In the genomic region with DNA sequence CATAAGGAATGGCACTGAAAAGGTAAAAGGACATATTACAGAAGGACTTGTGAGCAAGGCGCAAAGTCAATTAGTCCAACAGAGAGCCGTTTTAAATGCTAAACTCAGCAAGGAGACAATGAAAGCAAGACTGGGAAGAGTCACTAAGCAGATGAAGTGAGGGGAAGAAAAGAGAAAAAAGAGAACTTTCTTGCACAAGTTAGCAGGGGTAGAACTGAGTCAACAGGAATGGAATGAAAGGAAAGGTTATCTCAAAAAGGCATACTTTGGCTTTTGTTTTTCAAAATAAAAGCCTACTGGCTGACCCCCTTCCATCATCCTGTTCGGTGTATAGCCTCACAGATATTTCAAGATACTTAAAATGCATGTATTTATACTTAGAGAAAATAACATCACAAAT, we compare ENCODE assay signal across 17 cellular contexts.
DNase-seq lines count a peak whose midpoint lies in the region; ATAC-seq, FAIRE-seq and TF ChIP-seq lines count a peak whose summit lies in the region.
"Had no signal": no experiment of that assay in that cellular context is flagged by ENCODE, and none has a peak within 500 bp of the region (broad histone marks: within the 10 kb centered on the region; RNA-seq: fewer than 3 reads in every experiment).

No MANE protein-coding gene starts in this region.

- CTCF ChIA-PET in IMR-90 (lab: Yijun Ruan, JAX) = no interaction called here

- H4K91ac ChIP-seq in IMR-90 (ENCODE audit: insufficient read depth, low read depth, low read length) = peak overlapping the region; percentile 71

- peak overlapping the region; percentile 98; the same call in 1 of the 2 replicates for H4K5ac ChIP-seq in IMR-90 (ENCODE audit: low read depth, low read length)

- H3K4me3 ChIP-seq in IMR-90 (ENCODE audit: insufficient read depth, low read depth, low read length) (peak overlapping the region; percentile 16; the same call in 1 of the 2 replicates), astrocyte of the spinal cord (ENCODE audit: low read depth, low read length) (no peak overlapping the region), keratinocyte (ENCODE audit: control insufficient read depth in 2 of 3, extremely low read depth in 1 of 3, insufficient read depth in 2 of 3, low read depth in 1 of 3, low read length in 3 of 3) (no peak overlapping the region)
- H3K4me3 ChIP-seq: BLaER1, cardiac muscle cell, vagina had no signal

- intact Hi-C loops in IMR-90 (cut with micrococcal nuclease) = loop anchor here (1.0 kb wide), 1 partner anchor 37 kb away; no protein-coding TSS in a partner anchor

- dilution Hi-C loops in IMR-90 (cut with HindIII; ENCODE audit: low sequenced_read_pairs, unreplicated experiment) (no loop called here), keratinocyte (cut with MboI; ENCODE audit: extremely low pct_ligation_motif_present, low sequenced_read_pairs) (no loop called here)

- H2AK9ac ChIP-seq in IMR-90 (replicated peaks; ENCODE audit: low read depth, low read length, poor library complexity) = no peak overlapping the region

- H3K27me3 ChIP-seq in IMR-90 (ENCODE audit: control insufficient read depth, insufficient read depth, low read length) (no peaks in the 10 kb centered on the region), keratinocyte (ENCODE audit: control insufficient read depth, extremely low read depth, insufficient read depth, low read length) (no peaks in the 10 kb centered on the region)
- H3K27me3 ChIP-seq: BLaER1, cardiac muscle cell, vagina had no signal

- peak overlapping the region; percentile 97 for H2BK120ac ChIP-seq in IMR-90 (ENCODE audit: low read depth, low read length)

- H3K9me1 ChIP-seq in IMR-90 (ENCODE audit: insufficient read depth, low read length) (peaks cover 18% of the 10 kb centered on the region), keratinocyte (ENCODE audit: control insufficient read depth, extremely low read depth, insufficient read depth, low read length) (no peaks in the 10 kb centered on the region)

- DNase-seq in AG08396 (ENCODE audit: low spot score) (peak; percentile 21), IMR-90 (peak; percentile 73), astrocyte of the spinal cord (ENCODE audit: low read depth, low spot score) (peak; percentile 62), keratinocyte (ENCODE audit: low read depth, low spot score) (no peak), GM13976 (ENCODE audit: low spot score) (no peak), NCI-H1092 (lab: John Stamatoyannopoulos, UW) (no peak), NCI-H2196 treated with DMSO at 0.1 percent for 48 hours (lab: John Stamatoyannopoulos, UW; ENCODE audit: unreplicated experiment) (no peak)
- DNase-seq in stimulated activated CD8-positive, alpha-beta memory T cell treated with anti-CD3 and anti-CD28 coated beads, Interleukin-4, amount 100 ng/mL, for 48 hours = no peak
- DNase-seq: activated effector memory CD4-positive, alpha-beta T cell treated with anti-CD3 and anti-CD28 coated beads, Interleukin-2, amount 50 U/mL, for 16 hours; DMS79 treated with DMSO at 0.1 percent for 48 hours; NCI-H2171 treated with DMSO at 0.1 percent for 48 hours; stimulated activated CD4-positive, alpha-beta T cell treated with anti-CD3 and anti-CD28 coated beads, Interleukin-4, amount 100 ng/mL, for 1 hour; T-helper 2 cell had no signal

- H3K79me1 ChIP-seq in IMR-90 (ENCODE audit: low read depth in 1 of 2, low read length in 2 of 2) = peaks cover 22 to 48% of the 10 kb centered on the region in 2 experiments

- H3K9ac ChIP-seq in IMR-90 (ENCODE audit: low read depth, low read length) (peak overlapping the region; percentile 60; the same call in 1 of the 2 replicates), keratinocyte (ENCODE audit: control insufficient read depth, extremely low read depth, insufficient read depth, low read length) (no peak overlapping the region)
- H3K9ac ChIP-seq: BLaER1 had no signal

- H2BK5ac ChIP-seq in IMR-90 (ENCODE audit: low read depth, low read length, poor library complexity, severe bottlenecking) = peak overlapping the region; percentile 97

- peak overlapping the region; percentile 94 for H3K23ac ChIP-seq in IMR-90 (ENCODE audit: low read depth, low read length)

- H3K9me3 ChIP-seq in IMR-90 (ENCODE audit: control insufficient read depth, insufficient read depth, low read length) (no peaks in the 10 kb centered on the region), keratinocyte (ENCODE audit: control insufficient read depth, low read depth, low read length) (no peaks in the 10 kb centered on the region)
- H3K9me3 ChIP-seq: BLaER1, vagina had no signal

- BruUV-seq in IMR-90 (replicated peaks; lab: Mats Ljungman, UMichigan) = no TSS peak

- H3K27ac ChIP-seq in IMR-90 (ENCODE audit: insufficient read depth, low read length) (peak overlapping the region; percentile 32), keratinocyte (ENCODE audit: control insufficient read depth, insufficient read depth, low read length) (no peak overlapping the region)
- H3K27ac ChIP-seq: BLaER1, cardiac muscle cell, vagina had no signal

- H3K4me2 ChIP-seq in IMR-90 (ENCODE audit: low read depth, low read length) (peak overlapping the region; percentile 98; the same call in 1 of the 2 replicates), keratinocyte (ENCODE audit: control insufficient read depth, extremely low read depth, insufficient read depth, low read depth, low read length) (peak overlapping the region; percentile 41)
- H3K4me2 ChIP-seq: BLaER1 had no signal

- peak overlapping the region in 1 of 2 experiments; percentile 97 for H4K8ac ChIP-seq in IMR-90 (ENCODE audit: low read depth in 2 of 2, low read length in 2 of 2)

- POLR2A ChIA-PET in IMR-90 (lab: Charles Lee; ENCODE audit: unreplicated experiment) = no interaction called here

- 0 out of 3 replicates have a peak overlapping the region, but pooled peaks have one; percentile 25 for H2BK15ac ChIP-seq in IMR-90 (ENCODE audit: low read depth, low read length)

- peak; percentile 36 for FAIRE-seq in keratinocyte (lab: Jason Lieb, UNC)

- H2AFZ ChIP-seq in IMR-90 (replicated peaks; ENCODE audit: low read length, poor library complexity) (no peak overlapping the region), keratinocyte (ENCODE audit: control insufficient read depth, low read length) (no peak overlapping the region)

- TF ChIP-seq CTCF in IMR-90 (conservative IDR thresholded peaks at IDR 0.05; ENCODE audit: low read depth, low read length) (no peak), astrocyte of the spinal cord (IDR thresholded peaks at IDR 0.05; ENCODE audit: low read depth, low read length) (no peak), keratinocyte (optimal IDR thresholded peaks at IDR 0.05 in 1 of 3, IDR thresholded peaks at IDR 0.05 in 1 of 3, conservative IDR thresholded peaks at IDR 0.05 in 1 of 3; ENCODE audit: extremely low read depth in 1 of 3, insufficient read depth in 2 of 3, low read length in 3 of 3) (no peak), GM13976 (IDR thresholded peaks at IDR 0.05; ENCODE audit: borderline replicate concordance, control extremely low read depth, extremely low read depth, insufficient read depth, missing control alignments) (no peak)

- peak overlapping the region; percentile 92; the same call in 1 of the 2 replicates for H3K4ac ChIP-seq in IMR-90 (ENCODE audit: low read depth, low read length)

- no peak overlapping the region; the same call in 1 of the 2 replicates for H2AK5ac ChIP-seq in IMR-90 (ENCODE audit: low read depth, low read length)

- no peaks in the 10 kb centered on the region for H3K79me2 ChIP-seq in keratinocyte (ENCODE audit: control insufficient read depth, insufficient read depth, low read length)

- peak overlapping the region; percentile 95; the same call in 1 of the 2 replicates for H3K14ac ChIP-seq in IMR-90 (replicated peaks; ENCODE audit: low read depth, low read length)

- no peak for TF ChIP-seq POLR2A in IMR-90 (IDR thresholded peaks at IDR 0.05; ENCODE audit: low read depth, low read length)

- in situ Hi-C loops in IMR-90 (cut with MboI; ENCODE audit: low sequenced_read_pairs) = no loop called here
- in situ Hi-C loops in astrocyte of the spinal cord (cut with HindIII; ENCODE audit: low sequenced_read_pairs) = no loop called here
- in situ Hi-C loops in GM13976 (cut with MboI; ENCODE audit: low sequenced_read_pairs, unreplicated experiment) = no loop called here

- H4K20me1 ChIP-seq in IMR-90 (ENCODE audit: insufficient read depth, low read length) (no peaks in the 10 kb centered on the region), keratinocyte (ENCODE audit: control insufficient read depth, extremely low read depth, insufficient read depth, low read length) (no peaks in the 10 kb centered on the region)

- no peak for TF ChIP-seq RAD21 in IMR-90 (IDR thresholded peaks at IDR 0.05; ENCODE audit: low read length)

- peaks cover 2% of the 10 kb centered on the region; the same call in 1 of the 2 replicates for H3K36me3 ChIP-seq in IMR-90 (ENCODE audit: control insufficient read depth, insufficient read depth, low read length)
- H3K36me3 ChIP-seq in keratinocyte (ENCODE audit: control insufficient read depth in 2 of 2, extremely low read depth in 1 of 2, insufficient read depth in 2 of 2, low read length in 2 of 2) = peaks cover 0 to 4% of the 10 kb centered on the region in 2 experiments
- H3K36me3 ChIP-seq: cardiac muscle cell, vagina had no signal

- H3K56ac ChIP-seq in IMR-90 (ENCODE audit: extremely low read depth, insufficient read depth, low read length) = peak overlapping the region; percentile 81

- WGBS in IMR-90 (ENCODE audit: extremely low coverage in 2 of 2, insufficient read length in 1 of 2), 2 experiments = no CpG with 5 or more reads among the region's 3 CpGs

- peaks cover 25% of the 10 kb centered on the region for H3K4me1 ChIP-seq in IMR-90 (ENCODE audit: control insufficient read depth, insufficient read depth, low read length)
- peaks cover 41% of the 10 kb centered on the region for H3K4me1 ChIP-seq in keratinocyte (ENCODE audit: control insufficient read depth, extremely low read depth, insufficient read depth, low read length)
- H3K4me1 ChIP-seq: vagina had no signal

- H2BK20ac ChIP-seq in IMR-90 (ENCODE audit: low read depth, low read length) = peak overlapping the region; percentile 81

- peak overlapping the region; percentile 100; the same call in 1 of the 2 replicates for H3K18ac ChIP-seq in IMR-90 (ENCODE audit: low read depth, low read length)

- ATAC-seq in IMR-90 (ENCODE audit: low read depth) = peak; percentile 70
- ATAC-seq: stimulated activated memory B cell treated with anti-CD40 and anti-IgM and Interleukin-4, amounts not matched to agents 10 μg/mL and 1 μg/mL and 100 μg/mL, for 72 hours had no signal

TF ChIP-seq in IMR-90, 13 proteins besides CTCF, POLR2A, EP300 and RAD21:
- TF ChIP-seq SMC3 (IDR thresholded peaks at IDR 0.05; ENCODE audit: low read depth, low read length) (no peak), CEBPB (IDR thresholded peaks at IDR 0.05; ENCODE audit: low read depth, low read length) (peak; percentile 88)

Comparison
In these comparisons a context has a peak if more than half of its experiments do, and no peak if none do; other contexts are left out.
1. DNase-seq: peak in AG08396 (single experiment), IMR-90 (single experiment) and astrocyte of the spinal cord (single experiment); none in keratinocyte (single experiment), GM13976 (single experiment), NCI-H1092 (single experiment), stimulated activated CD8-positive, alpha-beta memory T cell treated with anti-CD3 and anti-CD28 coated beads, Interleukin-4, amount 100 ng/mL, for 48 hours (single experiment) and NCI-H2196 treated with DMSO at 0.1 percent for 48 hours (single experiment).